Comparison of ENCODE assay signal across 2 cellular contexts in genomic region chr11:67033661-67034166, GRCh38.
TF ChIP-seq lines count a peak whose summit lies in the region.

No MANE protein-coding gene starts in this region.

TF ChIP-seq in A549, 52 proteins besides CTCF, POLR2A, EP300 and RAD21:
- TF ChIP-seq MAX (IDR thresholded peaks at IDR 0.05) (0 out of 2 replicates have a peak, but pooled peaks have one; percentile 10), HES2 (IDR thresholded peaks at IDR 0.05) (no peak), BCL3 (IDR thresholded peaks at IDR 0.05) (no peak), CEBPB (IDR thresholded peaks at IDR 0.05) (peak; percentile 40 to 72; a peak in 1 of 4 replicates), RFX5 (IDR thresholded peaks at IDR 0.05) (no peak), REST (IDR thresholded peaks at IDR 0.05) (no peak), FOXS1 (CRISPR knock-in tag; IDR thresholded peaks at IDR 0.05) (no peak), HOXB5 (CRISPR knock-in tag; IDR thresholded peaks at IDR 0.05) (no peak)

TF ChIP-seq in IMR-90, 13 proteins besides CTCF, POLR2A, EP300 and RAD21:
- no peak for TF ChIP-seq NFE2L2 (IDR thresholded peaks at IDR 0.05; ENCODE audit: low read depth, low read length)
- no peak for TF ChIP-seq USF2 (IDR thresholded peaks at IDR 0.05; ENCODE audit: low read depth, low read length)
- TF ChIP-seq SMC3 (IDR thresholded peaks at IDR 0.05; ENCODE audit: low read depth, low read length), result peak; percentile 7; the same call in 1 of the 2 replicates
- no peak for TF ChIP-seq ELK1 (IDR thresholded peaks at IDR 0.05; ENCODE audit: borderline replicate concordance, low read depth, low read length)
- TF ChIP-seq MAZ (IDR thresholded peaks at IDR 0.05; ENCODE audit: borderline replicate concordance, low read depth, low read length), result peak; percentile 79; the same call in 1 of the 2 replicates
- peak; percentile 49; the same call in 1 of the 2 replicates for TF ChIP-seq FOS (IDR thresholded peaks at IDR 0.05; ENCODE audit: low read depth, low read length)
- peak; percentile 51; the same call in 1 of the 2 replicates for TF ChIP-seq MAFK (IDR thresholded peaks at IDR 0.05; ENCODE audit: low read depth, low read length)
- TF ChIP-seq RFX5 (IDR thresholded peaks at IDR 0.05; ENCODE audit: low read depth, low read length), result no peak
- no peak for TF ChIP-seq MXI1 (IDR thresholded peaks at IDR 0.05; ENCODE audit: borderline replicate concordance, low read depth, low read length)
- peak; percentile 90 for TF ChIP-seq RCOR1 (IDR thresholded peaks at IDR 0.05; ENCODE audit: insufficient replicate concordance, low read length)
- TF ChIP-seq CHD1 (IDR thresholded peaks at IDR 0.05; ENCODE audit: low read depth, low read length), result peak; percentile 64; the same call in 1 of the 2 replicates
- TF ChIP-seq CEBPB (IDR thresholded peaks at IDR 0.05; ENCODE audit: low read depth, low read length), result peak; percentile 99
- peak; percentile 64; the same call in 1 of the 2 replicates for TF ChIP-seq BHLHE40 (IDR thresholded peaks at IDR 0.05; ENCODE audit: low read depth, low read length)
